In genomic region chr1:12586171-12586942, GRCh38 we compare ENCODE assay signal across 13 cellular contexts. TPM values are rescaled to one million over a fixed set of nuclear protein-coding genes. Genes with fewer than 3 reads are reported as not detected.
DNase-seq lines count a peak whose midpoint lies in the region; ATAC-seq and TF ChIP-seq lines count a peak whose summit lies in the region.
"Had no signal": no experiment of that assay in that cellular context is flagged by ENCODE, and none has a peak within 500 bp of the region (broad histone marks: within the 10 kb centered on the region; RNA-seq: fewer than 3 reads in every experiment).

No MANE protein-coding gene starts in this region.

- H2BK15ac ChIP-seq in neuronal stem cell (ENCODE audit: low read length) = peak overlapping the region; percentile 20

- H3K9me3 ChIP-seq in CD4-positive, alpha-beta memory T cell (ENCODE audit: control insufficient read depth in 1 of 2, low read length in 2 of 2) = no peaks in the 10 kb centered on the region
- H3K9me3 ChIP-seq in HEK293 (ENCODE audit: control insufficient read depth, insufficient read depth, low read depth, low read length) (no peaks in the 10 kb centered on the region), esophagus muscularis mucosa (no peaks in the 10 kb centered on the region), neuronal stem cell (replicated peaks in 1 of 2; ENCODE audit: control insufficient read depth in 2 of 2, insufficient read depth in 1 of 2, low read depth in 1 of 2, low read length in 2 of 2) (no peaks in the 10 kb centered on the region)
- H3K9me3 ChIP-seq: Caco-2 had no signal

- H4K8ac ChIP-seq in neuronal stem cell (ENCODE audit: low read depth, low read length) = no peak overlapping the region

- H2AK5ac ChIP-seq in neuronal stem cell (ENCODE audit: low read depth, low read length) = peak overlapping the region; percentile 83

- WGBS in esophagus muscularis mucosa = 82% methylated on average over 16 of the region's 16 CpGs
- WGBS in neuronal stem cell (ENCODE audit: extremely low coverage in 2 of 2, insufficient read length in 2 of 2, insufficient replicate concordance in 1 of 2), 2 donors = no CpG with 5 or more reads among the region's 16 CpGs

- peaks cover 16 to 28% of the 10 kb centered on the region in 2 donors for H3K36me3 Mint-ChIP-seq in CD4-positive, alpha-beta memory T cell

- H3K27ac Mint-ChIP-seq in CD4-positive, alpha-beta memory T cell = peak overlapping the region in 4 of 7 donors; percentile 13 to 65 (median 42)

- H3K79me1 ChIP-seq in neuronal stem cell (ENCODE audit: low read depth, low read length) = no peaks in the 10 kb centered on the region

- no peak for ATAC-seq in HG02610 (IDR thresholded peaks at IDR 0.05; ENCODE audit: unreplicated experiment)
- ATAC-seq in GM18870 (IDR thresholded peaks at IDR 0.05; ENCODE audit: unreplicated experiment) = no peak
- ATAC-seq: PC-3 had no signal

- H3K4me3 Mint-ChIP-seq in CD4-positive, alpha-beta memory T cell = no peak overlapping the region

- no peaks in the 10 kb centered on the region for H3K4me1 ChIP-seq in CD4-positive, alpha-beta memory T cell (ENCODE audit: insufficient read depth, low read length)
- peaks cover 7% of the 10 kb centered on the region; the same call in 1 of the 2 replicates for H3K4me1 ChIP-seq in HEK293 (ENCODE audit: control insufficient read depth, insufficient read depth, low read length)
- peaks cover 30 to 79% (median 61%) of the 10 kb centered on the region in 4 donors for H3K4me1 ChIP-seq in esophagus muscularis mucosa
- no peaks in the 10 kb centered on the region for H3K4me1 ChIP-seq in neuronal stem cell (ENCODE audit: control insufficient read depth in 2 of 2, insufficient read depth in 1 of 2, low read depth in 1 of 2, low read length in 2 of 2)
- H3K4me1 ChIP-seq: Caco-2 had no signal

- TF ChIP-seq POLR2A in esophagus muscularis mucosa (IDR thresholded peaks at IDR 0.05; ENCODE audit: low read depth) = no peak

- peak overlapping the region; percentile 23 for H3K23ac ChIP-seq in neuronal stem cell (ENCODE audit: low read depth, low read length, poor library complexity)

- no peaks in the 10 kb centered on the region for H3K9me3 Mint-ChIP-seq in CD4-positive, alpha-beta memory T cell

- DNase-seq in CD4-positive, alpha-beta memory T cell = no peak
- DNase-seq in esophagus muscularis mucosa (ENCODE audit: extremely low spot score) (no peak), neuronal stem cell (ENCODE audit: low spot score) (no peak)
- no peak for DNase-seq in central memory CD4-positive, alpha-beta T cell
- DNase-seq in effector CD4-positive, alpha-beta T cell = no peak
- DNase-seq: Caco-2, NCI-H187 treated with DMSO at 0.1 percent for 48 hours, NCI-H69, PC-3 had no signal

- H2BK12ac ChIP-seq in neuronal stem cell (ENCODE audit: low read length) = peak overlapping the region; percentile 73

- H2BK120ac ChIP-seq in neuronal stem cell (ENCODE audit: low read depth, low read length) = peak overlapping the region; percentile 63

- intact Hi-C loops in CD4-positive, alpha-beta memory T cell (cut with micrococcal nuclease) = no loop called here
- intact Hi-C loops in esophagus muscularis mucosa (cut with DNase I) = no loop called here

- no peak overlapping the region for H4K91ac ChIP-seq in neuronal stem cell (ENCODE audit: low read depth, low read length, poor library complexity)

- CTCF ChIA-PET in CD4-positive, alpha-beta memory T cell (lab: Charles Lee; ENCODE audit: partially characterized antibody) = interaction anchor here (0.8 kb wide), 1 partner anchor 18 kb away, joined by 3 read pairs; no protein-coding TSS in a partner anchor
- CTCF ChIA-PET in HEK293 (lab: Yijun Ruan, JAX) = interaction anchor here (0.7 to 1.1 kb wide), 2 partner anchors 9 to 34 kb away, joined by 3 to 5 read pairs; no protein-coding TSS in a partner anchor

- no peak overlapping the region for H3K4me2 ChIP-seq in neuronal stem cell (ENCODE audit: insufficient read depth, low read length, poor library complexity, severe bottlenecking)

- H3K27ac ChIP-seq in CD4-positive, alpha-beta memory T cell (ENCODE audit: low read depth, low read length) = no peak overlapping the region
- no peak overlapping the region for H3K27ac ChIP-seq in HEK293 (ENCODE audit: extremely low read depth, low read depth, low read length)
- H3K27ac ChIP-seq in esophagus muscularis mucosa (replicated peaks in 1 of 4) = peak overlapping the region in 3 of 4 donors; percentile 3 to 31 (median 20)
- no peak overlapping the region for H3K27ac ChIP-seq in neuronal stem cell (replicated peaks; ENCODE audit: low read length)

- no peaks in the 10 kb centered on the region for H3K27me3 Mint-ChIP-seq in CD4-positive, alpha-beta memory T cell

- H3K36me3 ChIP-seq in CD4-positive, alpha-beta memory T cell (ENCODE audit: insufficient read depth, low read length) = no peaks in the 10 kb centered on the region
- H3K36me3 ChIP-seq in HEK293 (ENCODE audit: control insufficient read depth in 2 of 2, insufficient read depth in 1 of 2, low read length in 2 of 2) (peaks cover 0 to 8% of the 10 kb centered on the region in 2 experiments; a peak in 2 of 3 replicates), esophagus muscularis mucosa (peaks cover 0 to 45% (median 12%) of the 10 kb centered on the region in 4 donors), neuronal stem cell (replicated peaks in 1 of 2; ENCODE audit: control insufficient read depth in 2 of 2, insufficient read depth in 2 of 2, low read length in 2 of 2) (no peaks in the 10 kb centered on the region)

- no peaks in the 10 kb centered on the region for H3K27me3 ChIP-seq in CD4-positive, alpha-beta memory T cell (ENCODE audit: insufficient read depth, low read length)
- H3K27me3 ChIP-seq in esophagus muscularis mucosa (no peaks in the 10 kb centered on the region), neuronal stem cell (ENCODE audit: control insufficient read depth in 3 of 3, insufficient read depth in 3 of 3, low read depth in 1 of 3, low read length in 3 of 3) (peaks cover 0 to 5% (median 0%) of the 10 kb centered on the region in 3 experiments)

- no peak overlapping the region for H2AFZ ChIP-seq in neuronal stem cell (ENCODE audit: low read length)

- H2BK5ac ChIP-seq in neuronal stem cell (ENCODE audit: low read length) = no peak overlapping the region

- no peak overlapping the region for H3K9ac ChIP-seq in neuronal stem cell (ENCODE audit: low read depth, low read length, poor library complexity)

- H3K14ac ChIP-seq in neuronal stem cell (ENCODE audit: low read length) = no peak overlapping the region

- H3K4ac ChIP-seq in neuronal stem cell (ENCODE audit: low read length) = no peak overlapping the region

- POLR2A ChIA-PET in CD4-positive, alpha-beta memory T cell (lab: Charles Lee; ENCODE audit: partially characterized antibody) = interaction anchor here (0.7 to 1.3 kb wide), 2 partner anchors 75 to 152 kb away, joined by 3 to 4 read pairs; no protein-coding TSS in a partner anchor
- POLR2A ChIA-PET in HEK293 (lab: Yijun Ruan, JAX) = interaction anchor here (0.6 to 1.2 kb wide), 2 partner anchors 30 to 32 kb away, joined by 3 read pairs; no protein-coding TSS in a partner anchor

- TF ChIP-seq EP300 in esophagus muscularis mucosa (IDR thresholded peaks at IDR 0.05) = no peak

- peak overlapping the region; percentile 13 for H3K18ac ChIP-seq in neuronal stem cell (ENCODE audit: low read length)

- H3K4me1 Mint-ChIP-seq in CD4-positive, alpha-beta memory T cell = peaks cover 5 to 12% (median 9%) of the 10 kb centered on the region in 4 donors

- TF ChIP-seq CTCF in HEK293 (tag by site-specific recombination; IDR thresholded peaks at IDR 0.05) (no peak), esophagus muscularis mucosa (IDR thresholded peaks at IDR 0.05) (no peak)

- H3K4me3 ChIP-seq in CD4-positive, alpha-beta memory T cell (ENCODE audit: low read length in 2 of 2) = no peak overlapping the region
- H3K4me3 ChIP-seq in HEK293 (ENCODE audit: low read depth, low read length) (no peak overlapping the region), esophagus muscularis mucosa (no peak overlapping the region), neuronal stem cell (ENCODE audit: low read length in 2 of 2) (no peak overlapping the region)

TF ChIP-seq in HEK293, 187 proteins besides CTCF, POLR2A, EP300 and RAD21:
- TF ChIP-seq ZNF777 (tag by site-specific recombination; IDR thresholded peaks at IDR 0.05; ENCODE audit: borderline replicate concordance) (no peak), ZNF302 (tag by site-specific recombination; IDR thresholded peaks at IDR 0.05; ENCODE audit: low read depth) (no peak), ZBTB48 (tag by site-specific recombination; IDR thresholded peaks at IDR 0.05) (no peak), ZNF19 (tag by site-specific recombination; IDR thresholded peaks at IDR 0.05; ENCODE audit: low read depth) (no peak), ZNF112 (tag by site-specific recombination; IDR thresholded peaks at IDR 0.05) (no peak), ZNF768 (tag by site-specific recombination; IDR thresholded peaks at IDR 0.05) (peak; percentile 81; the same call in 1 of the 2 replicates), ZSCAN30 (tag by site-specific recombination; IDR thresholded peaks at IDR 0.05) (no peak), ZFHX2 (tag by site-specific recombination; conservative IDR thresholded peaks at IDR 0.05) (no peak), ZNF214 (tag by site-specific recombination; IDR thresholded peaks at IDR 0.05; ENCODE audit: borderline replicate concordance) (no peak)

RNA-seq across cellular contexts. Expression of gene DHRS3, which starts 31.7 kb away (rescaled TPM):
- 10 to 100 TPM; 87.4 to 91.8 TPM for total RNA-seq in CD4-positive, alpha-beta memory T cell
- polyA plus RNA-seq in CD4-positive, alpha-beta memory T cell = 10 to 100 TPM; 30.1 to 40.5 TPM
- 100 to 1,000 TPM; 130 to 237 (median 200) TPM for total RNA-seq in esophagus muscularis mucosa
- 0.75 TPM for polyA plus RNA-seq in neuronal stem cell (2013, experiment 1 of 2)
- polyA plus RNA-seq in neuronal stem cell (2013, experiment 2 of 2) = 0.76 TPM
- total RNA-seq: HT1080 had no signal

RNA-seq across cellular contexts. Expression of gene AADACL4, which starts 57.5 kb away (rescaled TPM):
- not detected for total RNA-seq in CD4-positive, alpha-beta memory T cell
- not detected for polyA plus RNA-seq in CD4-positive, alpha-beta memory T cell
- total RNA-seq in esophagus muscularis mucosa = not detected
- polyA plus RNA-seq in neuronal stem cell (2013, experiment 1 of 2) = not detected
- polyA plus RNA-seq in neuronal stem cell (2013, experiment 2 of 2) = not detected
- total RNA-seq: Caco-2, HT1080, PC-3 had no signal

Comparison
In these comparisons a context has a peak if more than half of its experiments do, and no peak if none do; other contexts are left out.
1. H3K27ac ChIP-seq: peak in esophagus muscularis mucosa (3 of 4); none in CD4-positive, alpha-beta memory T cell (single experiment), HEK293 (single experiment) and neuronal stem cell (single experiment).